ENCODE assay signal across 28 cellular contexts in genomic region chr11:14742849-14743248, GRCh38.
"Had no signal": no experiment of that assay in that cellular context is flagged by ENCODE, and none has a peak within 500 bp of the region (broad histone marks: within the 10 kb centered on the region; RNA-seq: fewer than 3 reads in every experiment).

No MANE protein-coding gene starts in this region.

- DNase-seq: activated B cell treated with CpG ODN at 0.5 μM for 24 hours; activated CD4-positive, alpha-beta memory T cell treated with anti-CD3 and anti-CD28 coated beads for 36 hours; activated CD4-positive, alpha-beta T cell treated with anti-CD3 and anti-CD28 coated beads for 4 hours; activated CD4-positive, alpha-beta T cell treated with anti-CD3 and anti-CD28 coated beads, Interleukin-2, amount 50 U/mL, for 1 hour; activated CD4-positive, CD25-positive, alpha-beta regulatory T cell treated with anti-CD3 and anti-CD28 coated beads, Interleukin-2, amount 50 U/mL, for 72 hours; activated effector memory CD4-positive, alpha-beta T cell treated with Interleukin-2 at 50 U/mL for 16 hours; activated naive CD4-positive, alpha-beta T cell treated with anti-CD3 and anti-CD28 coated beads, Interleukin-2, amount 50 U/mL, for 16 hours; activated T-cell treated with anti-CD3 and anti-CD28 coated beads, Interleukin-2, amount 50 U/mL, for 4 hours; amniotic stem cell; aorta; brain microvascular endothelial cell; colonic mucosa; Kasumi-1; KBM-7; MG63; MV-4-11; NCI-H1092; NCI-H1436 treated with DMSO at 0.1 percent for 48 hours; NCI-H1694 treated with DMSO at 0.1 percent for 48 hours; NCI-H2029; NCI-H345; NCI-H524 treated with DMSO at 0.1 percent for 48 hours; SHP77; SJCRH30 had no signal

- H3K4me3 ChIP-seq: colonic mucosa, MG63, SJCRH30, SK-N-MC had no signal

- H3K4me1 Mint-ChIP-seq: activated B cell treated with CpG ODN at 0.5 μM for 24 hours had no signal

- ATAC-seq: activated T-cell treated with anti-CD3 and anti-CD28 coated beads, Interleukin-2, amount 50 U/mL, for 4 hours; Panc1 had no signal

- H3K9me3 ChIP-seq: colonic mucosa, MG63, SJCRH30 had no signal

- H3K4me3 Mint-ChIP-seq: activated B cell treated with CpG ODN at 0.5 μM for 24 hours; activated CD4-positive, alpha-beta memory T cell treated with anti-CD3 and anti-CD28 coated beads for 36 hours; activated T-cell treated with anti-CD3 and anti-CD28 coated beads, Interleukin-2, amount 50 U/mL, for 4 hours; central memory CD8-positive, alpha-beta T cell had no signal

- H3K36me3 ChIP-seq: brain microvascular endothelial cell, colonic mucosa, MG63, SJCRH30 had no signal

- H3K27me3 ChIP-seq: brain microvascular endothelial cell, colonic mucosa, MG63, SJCRH30 had no signal

- H3K27ac Mint-ChIP-seq: activated B cell treated with CpG ODN at 0.5 μM for 24 hours; T-helper 2 cell treated with Interferon-gamma antibody and Interleukin-4, amounts not matched to agents 5 μg/mL and 100 μg/mL, for 36 hours had no signal

- H3K4me1 ChIP-seq: colonic mucosa had no signal

- H3K9me3 Mint-ChIP-seq: central memory CD8-positive, alpha-beta T cell had no signal

- H3K27me3 Mint-ChIP-seq: activated CD4-positive, alpha-beta memory T cell treated with anti-CD3 and anti-CD28 coated beads for 36 hours; central memory CD8-positive, alpha-beta T cell had no signal

- H3K27ac ChIP-seq: brain microvascular endothelial cell, colonic mucosa, SJCRH30, SK-N-MC had no signal
